ENCODE assay signal across 1 cellular context in genomic region chr1:63592536-63593302, GRCh38.
TF ChIP-seq lines count a peak whose summit lies in the region.

No MANE protein-coding gene starts in this region.

TF ChIP-seq in GM12878, 131 proteins besides CTCF, POLR2A, EP300 and RAD21 (continued from another document):
- peak; percentile 63; the same call in 1 of the 2 replicates for TF ChIP-seq MLLT1 (IDR thresholded peaks at IDR 0.05)
